Comparison of ENCODE assay signal across 8 cellular contexts in the genomic region with DNA sequence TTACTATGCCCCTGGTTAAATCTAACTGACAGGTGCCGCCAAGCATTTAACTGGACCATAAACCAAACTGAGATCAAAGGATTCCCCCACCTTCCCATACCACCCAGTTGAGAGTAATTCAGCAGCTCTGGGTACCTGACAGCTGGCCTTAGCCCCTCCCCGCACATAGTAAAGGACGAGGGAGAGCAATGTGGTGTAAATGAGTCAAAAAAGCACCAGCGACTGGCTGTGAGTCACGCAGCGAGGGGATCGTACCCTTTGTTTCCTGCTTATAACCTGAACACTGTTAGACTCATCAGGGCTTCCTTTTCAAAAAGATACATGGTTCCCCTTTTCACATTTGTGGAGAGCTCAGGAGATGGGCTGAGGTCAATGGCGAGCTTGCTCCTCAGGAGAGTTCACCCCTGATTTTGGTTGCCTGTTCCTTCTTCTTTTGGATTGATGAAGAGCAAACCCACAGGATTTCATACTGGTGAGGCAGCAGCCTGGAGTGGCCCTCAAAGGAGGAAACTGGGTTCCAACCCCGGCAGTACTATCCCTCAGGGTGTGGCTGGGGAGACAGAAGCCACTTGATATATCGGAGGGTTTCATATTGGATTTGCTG.
DNase-seq lines count a peak whose midpoint lies in the region; ATAC-seq and TF ChIP-seq lines count a peak whose summit lies in the region.

No MANE protein-coding gene starts in this region.

- peak; percentile 65 for ATAC-seq in GM21360 (IDR thresholded peaks at IDR 0.05; ENCODE audit: unreplicated experiment)
- ATAC-seq in HG03521 (IDR thresholded peaks at IDR 0.05; ENCODE audit: unreplicated experiment), result peak; percentile 67
- peak; percentile 94 for ATAC-seq in foreskin keratinocyte

- H3K27ac ChIP-seq in BLaER1 treated with 17β-estradiol and CSF1 and Interleukin-3, amounts not matched to agents 10 nM and 100 nM, result peak overlapping the region in 10 of 11 experiments; percentile 12 to 75 (median 54); a peak in 19 of 22 replicates
- H3K27ac ChIP-seq in foreskin keratinocyte, result no peak overlapping the region

- peak; percentile 45 to 72 for DNase-seq in activated CD4-positive, alpha-beta T cell treated with anti-CD3 and anti-CD28 coated beads for 4 hours
- DNase-seq in foreskin keratinocyte, result peak in 1 of 2 donors; percentile 77
- DNase-seq in stimulated activated CD8-positive, alpha-beta memory T cell treated with anti-CD3 and anti-CD28 coated beads, Interleukin-4, amount 100 ng/mL, for 48 hours, result peak; percentile 85
- DNase-seq in NCI-H69 (lab: John Stamatoyannopoulos, UW), result no peak
- no peak for DNase-seq in GOT3 (lab: John Stamatoyannopoulos, UW)

- peaks cover 0 to 20% (median 14%) of the 10 kb centered on the region in 11 experiments; a peak in 16 of 22 replicates for H3K9me3 ChIP-seq in BLaER1 treated with 17β-estradiol and CSF1 and Interleukin-3, amounts not matched to agents 10 nM and 100 nM (replicated peaks in 1 of 11)

- no peak overlapping the region for H3K4me3 ChIP-seq in BLaER1 treated with 17β-estradiol and CSF1 and Interleukin-3, amounts not matched to agents 10 nM and 100 nM

- peaks cover 0 to 58% (median 9%) of the 10 kb centered on the region in 11 experiments; a peak in 10 of 22 replicates for H4K20me1 ChIP-seq in BLaER1 treated with 17β-estradiol and CSF1 and Interleukin-3, amounts not matched to agents 10 nM and 100 nM

- peaks cover 57 to 70% (median 67%) of the 10 kb centered on the region in 10 experiments for H3K4me1 ChIP-seq in BLaER1 treated with 17β-estradiol and CSF1 and Interleukin-3, amounts not matched to agents 10 nM and 100 nM
- H3K4me1 ChIP-seq in foreskin keratinocyte, result peaks cover 6% of the 10 kb centered on the region

- H3K36me3 ChIP-seq in BLaER1 treated with 17β-estradiol and CSF1 and Interleukin-3, amounts not matched to agents 10 nM and 100 nM, result peaks cover 0 to 38% (median 19%) of the 10 kb centered on the region in 11 experiments; a peak in 16 of 22 replicates

- TF ChIP-seq CTCF in foreskin keratinocyte (conservative IDR thresholded peaks at IDR 0.05), result no peak

- H3K27me3 ChIP-seq in BLaER1 treated with 17β-estradiol and CSF1 and Interleukin-3, amounts not matched to agents 10 nM and 100 nM, result no peaks in the 10 kb centered on the region
- H3K27me3 ChIP-seq in foreskin keratinocyte, result no peaks in the 10 kb centered on the region

- peak overlapping the region; percentile 74 to 94 (median 90) for H3K4me2 ChIP-seq in BLaER1 treated with 17β-estradiol and CSF1 and Interleukin-3, amounts not matched to agents 10 nM and 100 nM

- peak overlapping the region in 7 of 11 experiments; percentile 0 to 36 (median 22); a peak in 7 of 22 replicates for H3K9ac ChIP-seq in BLaER1 treated with 17β-estradiol and CSF1 and Interleukin-3, amounts not matched to agents 10 nM and 100 nM

Comparison
In these comparisons a context has a peak if more than half of its experiments do, and no peak if none do; other contexts are left out.
1. DNase-seq: peak in activated CD4-positive, alpha-beta T cell treated with anti-CD3 and anti-CD28 coated beads for 4 hours (2 of 2) and stimulated activated CD8-positive, alpha-beta memory T cell treated with anti-CD3 and anti-CD28 coated beads, Interleukin-4, amount 100 ng/mL, for 48 hours (single experiment); none in NCI-H69 (single experiment) and GOT3 (single experiment).
2. Peak in every context shown above with its lines, with median percentiles within 50 percentile points of each other: ATAC-seq.